ENCODE assay signal across 17 cellular contexts in genomic region chrX:48992341-48992740, GRCh38.
"Had no signal": no experiment of that assay in that cellular context is flagged by ENCODE, and none has a peak within 500 bp of the region (broad histone marks: within the 10 kb centered on the region; RNA-seq: fewer than 3 reads in every experiment).

No MANE protein-coding gene starts in this region.

- ATAC-seq: foreskin keratinocyte; naive thymus-derived CD4-positive, alpha-beta T cell; sciatic nerve; stimulated activated naive B cell treated with anti-CD40 and anti-IgM and Interleukin-4, amounts not matched to agents 10 μg/mL and 1 μg/mL and 100 μg/mL, for 72 hours; stimulated activated naive CD8-positive, alpha-beta T cell treated with anti-CD3 and anti-CD28 coated beads, Interleukin-15, amount 100 ng/mL, for 72 hours had no signal

- H3K27ac Mint-ChIP-seq: stimulated activated naive B cell treated with anti-CD40 and anti-IgM and Interleukin-4, amounts not matched to agents 10 μg/mL and 1 μg/mL and 100 μg/mL, for 72 hours; stimulated activated naive CD8-positive, alpha-beta T cell treated with anti-CD3 and anti-CD28 coated beads, Interleukin-15, amount 100 ng/mL, for 72 hours had no signal

- H3K9me3 Mint-ChIP-seq: stimulated activated naive B cell treated with anti-CD40 and anti-IgM and Interleukin-4, amounts not matched to agents 10 μg/mL and 1 μg/mL and 100 μg/mL, for 72 hours; stimulated activated naive CD8-positive, alpha-beta T cell treated with anti-CD3 and anti-CD28 coated beads, Interleukin-15, amount 100 ng/mL, for 72 hours had no signal

- H3K4me3 ChIP-seq: colonic mucosa, skin epidermis, testis, tibial nerve had no signal

- H3K4me3 Mint-ChIP-seq: naive thymus-derived CD4-positive, alpha-beta T cell; stimulated activated naive B cell treated with anti-CD40 and anti-IgM and Interleukin-4, amounts not matched to agents 10 μg/mL and 1 μg/mL and 100 μg/mL, for 72 hours; stimulated activated naive CD8-positive, alpha-beta T cell treated with anti-CD3 and anti-CD28 coated beads, Interleukin-15, amount 100 ng/mL, for 72 hours had no signal

- H3K36me3 ChIP-seq: colonic mucosa had no signal

- H3K4me1 ChIP-seq: colonic mucosa, foreskin keratinocyte, testis, tibial nerve had no signal

- H3K9me3 ChIP-seq: colonic mucosa, testis, tibial nerve had no signal

- DNase-seq: colonic mucosa; dermis blood vessel endothelial cell; erythroblast; foreskin keratinocyte; head of caudate nucleus; hippocampal formation; kidney glomerular epithelial cell; mesendoderm; naive thymus-derived CD4-positive, alpha-beta T cell; stimulated activated CD4-positive, alpha-beta T cell treated with anti-CD3 and anti-CD28 coated beads, Interleukin-2, amount 100 ng/mL, for 24 hours; stimulated activated CD4-positive, alpha-beta T cell treated with anti-CD3 and anti-CD28 coated beads, Interleukin-4, amount 100 ng/mL, for 4 hours; stimulated activated naive B cell treated with anti-CD40 and anti-IgM and Interleukin-4, amounts not matched to agents 10 μg/mL and 1 μg/mL and 100 μg/mL, for 72 hours; stimulated activated naive CD8-positive, alpha-beta T cell treated with anti-CD3 and anti-CD28 coated beads, Interleukin-15, amount 100 ng/mL, for 72 hours; testis had no signal

- H3K27me3 ChIP-seq: colonic mucosa, foreskin keratinocyte, testis, tibial nerve had no signal

- H3K27me3 Mint-ChIP-seq: naive thymus-derived CD4-positive, alpha-beta T cell; stimulated activated naive CD8-positive, alpha-beta T cell treated with anti-CD3 and anti-CD28 coated beads, Interleukin-15, amount 100 ng/mL, for 72 hours had no signal

- H3K27ac ChIP-seq: colonic mucosa, foreskin keratinocyte, skin epidermis, testis, tibial nerve had no signal
